In genomic region chr12:121786441-121786825, GRCh38 we compare ENCODE assay signal across 8 cellular contexts. TPM values are rescaled to one million over a fixed set of nuclear protein-coding genes. Genes with fewer than 3 reads are reported as not detected.
A peak's percentile ranks its signal among the peaks of the same experiment; 100 is the strongest.
DNase-seq lines count a peak whose midpoint lies in the region; ATAC-seq, FAIRE-seq and TF ChIP-seq lines count a peak whose summit lies in the region.

No MANE protein-coding gene starts in this region.

- no peak overlapping the region for H2BK120ac ChIP-seq in H1 (replicated peaks; ENCODE audit: low read depth, low read length)

- peak; percentile 86 for ATAC-seq in HCT116

- peaks cover 63 to 95% of the 10 kb centered on the region in 2 experiments for H3K4me1 ChIP-seq in HCT116 (ENCODE audit: control insufficient read depth in 1 of 2, insufficient read depth in 2 of 2, low read length in 2 of 2)
- peaks cover 0 to 6% (median 3%) of the 10 kb centered on the region in 4 experiments; a peak in 2 of 7 replicates for H3K4me1 ChIP-seq in H1 (replicated peaks in 1 of 4; ENCODE audit: control insufficient read depth in 3 of 4, insufficient read depth in 4 of 4, low read length in 3 of 4)
- peaks cover 0 to 12% (median 11%) of the 10 kb centered on the region in 4 donors for H3K4me1 ChIP-seq in sigmoid colon
- peaks cover 12% of the 10 kb centered on the region for H3K4me1 ChIP-seq in MM.1S (ENCODE audit: low read length)

- no peak overlapping the region for H3K18ac ChIP-seq in H1 (ENCODE audit: extremely low read depth, low read length)

- intact Hi-C loops in HCT116 (cut with micrococcal nuclease) (loop anchor here (1.0 to 2.0 kb wide), 2 partner anchors 8 to 102 kb away; partner anchors contain the start of gene PSMD9), sigmoid colon (cut with DNase I) (no loop called here)

- H4K20me1 ChIP-seq in HCT116 (ENCODE audit: insufficient read depth) (peaks cover 3% of the 10 kb centered on the region; the same call in 1 of the 2 replicates), H1 (replicated peaks in 1 of 2; ENCODE audit: control insufficient read depth in 1 of 2, insufficient read depth in 2 of 2, low read length in 2 of 2) (peaks cover 15 to 19% of the 10 kb centered on the region in 2 experiments), MM.1S (ENCODE audit: insufficient read depth, low read length) (no peaks in the 10 kb centered on the region)

- H3K9me2 ChIP-seq in HCT116 (ENCODE audit: insufficient read depth) (no peaks in the 10 kb centered on the region), MM.1S (replicated peaks; ENCODE audit: insufficient read depth, low read length) (no peaks in the 10 kb centered on the region)

- H3K4me2 ChIP-seq in HCT116 (ENCODE audit: low read length) (peak overlapping the region; percentile 63), H1 (ENCODE audit: insufficient read depth in 1 of 2, low read depth in 2 of 2, low read length in 2 of 2) (no peak overlapping the region), MM.1S (ENCODE audit: low read depth, low read length) (no peak overlapping the region)

- DNase-seq in HCT116 (ENCODE audit: low read depth, low spot score): peak; percentile 99
- peak in 3 of 5 experiments; percentile 36 to 79 (median 64) for DNase-seq in T-helper 2 cell
- no peak for DNase-seq in H1 (ENCODE audit: low read depth in 1 of 2, low spot score in 2 of 2)
- peak; percentile 77 for DNase-seq in sigmoid colon
- no peak for DNase-seq in MM.1S
- DNase-seq in NAMALWA (ENCODE audit: low spot score): no peak
- DNase-seq in NCI-H1048 (lab: John Stamatoyannopoulos, UW): no peak
- DNase-seq in GM13977 (ENCODE audit: low spot score): no peak

- no peak overlapping the region for H2BK20ac ChIP-seq in H1 (ENCODE audit: low read length)

- H3K4ac ChIP-seq in H1 (replicated peaks; ENCODE audit: insufficient read length, low read depth, low read length): no peak overlapping the region

- TF ChIP-seq RAD21 in HCT116 (IDR thresholded peaks at IDR 0.05; ENCODE audit: low read depth) (no peak), H1 (IDR thresholded peaks at IDR 0.05 in 1 of 2, conservative IDR thresholded peaks at IDR 0.05 in 1 of 2; ENCODE audit: low read depth in 2 of 2, low read length in 2 of 2) (no peak)

- H2BK12ac ChIP-seq in H1 (ENCODE audit: low read depth, low read length): no peak overlapping the region

- TF ChIP-seq EP300 in H1 (IDR thresholded peaks at IDR 0.05; ENCODE audit: borderline replicate concordance in 1 of 2, low read depth in 2 of 2, low read length in 2 of 2): no peak
- TF ChIP-seq EP300 in sigmoid colon (IDR thresholded peaks at IDR 0.05): no peak

- H3K27me3 ChIP-seq in HCT116 (ENCODE audit: insufficient read depth, low read length): no peaks in the 10 kb centered on the region
- no peaks in the 10 kb centered on the region for H3K27me3 ChIP-seq in H1 (replicated peaks in 1 of 4; ENCODE audit: control insufficient read depth in 3 of 4, extremely low read depth in 1 of 4, insufficient read depth in 3 of 4, low read length in 3 of 4)
- no peaks in the 10 kb centered on the region for H3K27me3 ChIP-seq in sigmoid colon
- H3K27me3 ChIP-seq in MM.1S (replicated peaks; ENCODE audit: insufficient read depth, low read length): no peaks in the 10 kb centered on the region

- 0 out of 2 replicates have a peak overlapping the region, but pooled peaks have one; percentile 61 for H2BK15ac ChIP-seq in H1 (ENCODE audit: low read length)

- no peaks in the 10 kb centered on the region; the same call in 1 of the 2 replicates for H3K79me1 ChIP-seq in H1 (ENCODE audit: low read depth, low read length)

- no peak for TF ChIP-seq CTCF in HCT116 (IDR thresholded peaks at IDR 0.05 in 2 of 3, conservative IDR thresholded peaks at IDR 0.05 in 1 of 3; ENCODE audit: borderline replicate concordance in 1 of 3, insufficient read depth in 1 of 3, low read depth in 2 of 3, low read length in 2 of 3)
- TF ChIP-seq CTCF in H1 (IDR thresholded peaks at IDR 0.05; ENCODE audit: control extremely low read depth in 1 of 3, insufficient read depth in 1 of 3, low read depth in 1 of 3, low read length in 3 of 3): no peak
- no peak for TF ChIP-seq CTCF in sigmoid colon (IDR thresholded peaks at IDR 0.05)
- TF ChIP-seq CTCF in MM.1S (IDR thresholded peaks at IDR 0.05; ENCODE audit: low read length): no peak
- no peak for TF ChIP-seq CTCF in GM13977 (IDR thresholded peaks at IDR 0.05; ENCODE audit: extremely low read depth, insufficient read depth, missing control alignments)

- H3K56ac ChIP-seq in H1 (replicated peaks; ENCODE audit: insufficient read length, low read depth, low read length): no peak overlapping the region

- H3K79me2 ChIP-seq in HCT116 (ENCODE audit: insufficient read depth, low read length) (peaks cover 83% of the 10 kb centered on the region), H1 (ENCODE audit: control insufficient read depth in 1 of 2, insufficient read depth in 2 of 2, low read length in 2 of 2) (no peaks in the 10 kb centered on the region), MM.1S (ENCODE audit: low read length) (no peaks in the 10 kb centered on the region)

- FAIRE-seq in H1 (lab: Jason Lieb, UNC): no peak

- H3F3A ChIP-seq in MM.1S (ENCODE audit: insufficient read depth, low read length): no peaks in the 10 kb centered on the region

- H2BK5ac ChIP-seq in H1 (ENCODE audit: low read depth, low read length): no peak overlapping the region

- WGBS in H1 (ENCODE audit: extremely low coverage in 1 of 2, insufficient coverage in 1 of 2, insufficient read length in 1 of 2, insufficient replicate concordance in 2 of 2, low coverage in 1 of 2, low lambda C conversion rate in 2 of 2, missing lambda C conversion rate in 1 of 2), 2 experiments: 89% methylated on average over 6 of the region's 6 CpGs; no CpG with 5 or more reads in 1 of the 2 experiments
- WGBS in sigmoid colon, 2 donors: 20 to 50% methylated on average over 6 of the region's 6 CpGs

- peak overlapping the region; percentile 98 for H3K27ac ChIP-seq in HCT116 (ENCODE audit: low read depth, low read length)
- H3K27ac ChIP-seq in H1 (ENCODE audit: low read depth, low read length): no peak overlapping the region
- H3K27ac ChIP-seq in sigmoid colon: peak overlapping the region in 1 of 4 donors; percentile 36
- no peak overlapping the region for H3K27ac ChIP-seq in MM.1S (ENCODE audit: low read length)

- BruUV-seq in HCT116 (replicated peaks; lab: Mats Ljungman, UMichigan): no TSS peak

- in situ Hi-C loops in GM13977 (cut with MboI; ENCODE audit: low pct_unique_long_range_greater_than_20kb, low sequenced_read_pairs, unreplicated experiment): no loop called here

- TF ChIP-seq POLR2A in HCT116 (IDR thresholded peaks at IDR 0.05; ENCODE audit: borderline replicate concordance, extremely low read depth, insufficient read depth, insufficient read length) (no peak), H1 (IDR thresholded peaks at IDR 0.05; ENCODE audit: control extremely low read depth in 1 of 2, low read depth in 2 of 2, low read length in 2 of 2) (no peak), sigmoid colon (IDR thresholded peaks at IDR 0.05) (no peak)

- peak overlapping the region in 1 of 2 experiments; percentile 37; a peak in 2 of 4 replicates for H3K4me3 ChIP-seq in HCT116 (replicated peaks in 1 of 2; ENCODE audit: low read depth in 1 of 2, low read length in 2 of 2)
- no peak overlapping the region for H3K4me3 ChIP-seq in H1 (ENCODE audit: extremely low read depth in 1 of 4, insufficient read depth in 2 of 4, low read depth in 3 of 4, low read length in 4 of 4)
- H3K4me3 ChIP-seq in sigmoid colon: no peak overlapping the region
- no peak overlapping the region for H3K4me3 ChIP-seq in MM.1S (ENCODE audit: low read length)

- H3K23ac ChIP-seq in H1 (ENCODE audit: insufficient read length): no peak overlapping the region

- CTCF ChIA-PET in HCT116 (lab: Charles Lee): interaction anchor here (2.5 to 3.8 kb wide), 3 partner anchors 9 to 102 kb away, joined by 9 to 44 read pairs (median 20); partner anchors contain the start of genes PSMD9 and RHOF
- CTCF ChIA-PET in H1 (lab: Charles Lee; ENCODE audit: partially characterized antibody): interaction anchor here (0.9 to 18.5 kb wide), 4 partner anchors 4 to 68 kb away, joined by 4 to 335 read pairs (median 176); partner anchors contain the start of gene RHOF

- H3K9ac ChIP-seq in HCT116 (ENCODE audit: low read length) (peak overlapping the region; percentile 48), H1 (replicated peaks in 1 of 4; ENCODE audit: extremely low read depth in 1 of 4, low read depth in 3 of 4, low read length in 3 of 4) (no peak overlapping the region), MM.1S (ENCODE audit: low read length) (no peak overlapping the region)

- no peak overlapping the region for H3K14ac ChIP-seq in H1 (ENCODE audit: insufficient read length)

- no peak overlapping the region for H4K91ac ChIP-seq in H1 (replicated peaks; ENCODE audit: insufficient read length, low read length)

- RAD21 ChIA-PET in HCT116 (lab: Charles Lee; ENCODE audit: low non-redundant PET in 1 of 2, low total read pairs in 2 of 2, uncharacterized antibody in 2 of 2, unreplicated experiment in 2 of 2): interaction anchor here in 1 of 2 experiments (2.5 kb wide), 1 partner anchor 7 kb away, joined by 11 read pairs; the partner anchor contains the start of gene RHOF

- H2AFZ ChIP-seq in HCT116 (ENCODE audit: low read depth, low read length, poor library complexity, severe bottlenecking): no peak overlapping the region
- H2AFZ ChIP-seq in H1 (ENCODE audit: low read length): no peak overlapping the region
- H2AFZ ChIP-seq in MM.1S (ENCODE audit: low read length): no peak overlapping the region

- H3K36me3 ChIP-seq in HCT116 (ENCODE audit: control insufficient read depth in 1 of 2, insufficient read depth in 2 of 2, low read length in 2 of 2) (peaks cover 3 to 12% of the 10 kb centered on the region in 2 experiments; a peak in 2 of 4 replicates), H1 (ENCODE audit: control insufficient read depth in 2 of 4, insufficient read depth in 4 of 4, low read length in 3 of 4) (no peaks in the 10 kb centered on the region), sigmoid colon (no peaks in the 10 kb centered on the region), MM.1S (replicated peaks; ENCODE audit: insufficient read depth, low read length) (no peaks in the 10 kb centered on the region)

- H2AK5ac ChIP-seq in H1 (ENCODE audit: low read depth, low read length): 0 out of 2 replicates have a peak overlapping the region, but pooled peaks have one; percentile 39

- H3K23me2 ChIP-seq in H1 (ENCODE audit: low read depth, low read length): no peaks in the 10 kb centered on the region

- no peak overlapping the region for H4K5ac ChIP-seq in H1 (ENCODE audit: insufficient read length, low read depth, low read length)

- POLR2A ChIA-PET in HCT116 (lab: Charles Lee): interaction anchor here (0.6 to 6.9 kb wide), 3 partner anchors 8 to 106 kb away, joined by 3 to 33 read pairs (median 5); partner anchors contain the start of gene RHOF
- POLR2A ChIA-PET in H1 (lab: Charles Lee; ENCODE audit: partially characterized antibody): interaction anchor here (1.1 to 34.9 kb wide), 3 partner anchors 1 to 74 kb away, joined by 3 to 958 read pairs (median 958); partner anchors contain the start of genes RHOF, SETD1B and TMEM120B

- no peak overlapping the region for H4K8ac ChIP-seq in H1 (ENCODE audit: extremely low read depth, insufficient read depth, low read length)

- no peaks in the 10 kb centered on the region for H3K9me3 ChIP-seq in HCT116 (ENCODE audit: control insufficient read depth in 1 of 2, insufficient read depth in 1 of 2, low read depth in 1 of 2, low read length in 2 of 2)
- H3K9me3 ChIP-seq in H1 (ENCODE audit: insufficient read depth in 2 of 2, low read depth in 1 of 2, low read length in 1 of 2): no peaks in the 10 kb centered on the region
- H3K9me3 ChIP-seq in sigmoid colon: no peaks in the 10 kb centered on the region
- no peaks in the 10 kb centered on the region for H3K9me3 ChIP-seq in MM.1S (replicated peaks; ENCODE audit: insufficient read depth, low read length)

RNA-seq across cellular contexts. Expression of gene RHOF, which starts 7.1 kb away (rescaled TPM):
- 116 TPM for total RNA-seq in HCT116 (2021; ENCODE audit: unreplicated experiment)
- 93.4 and 134 TPM in 2 replicates for polyA plus RNA-seq in HCT116 (2012)
- 31.0 and 31.9 TPM in 2 replicates for total RNA-seq in H1 (2021; fragmentation: NEBNext Ultra II Directional; extraction: Animal tissue kit (Norgen Biotek cat#: 25700))
- 23.8 and 33.2 TPM in 2 replicates for polyA plus RNA-seq in H1 (2011; rRNA removed)
- 24.2 TPM for polyA plus RNA-seq in H1 (2011; cell fraction: cytosol; rRNA removed)
- 46.5 TPM for polyA plus RNA-seq in H1 (2011; cell fraction: nucleus; rRNA removed)
- 13.3 to 22.8 TPM (median 17.1 TPM) in 4 replicates for polyA plus RNA-seq in H1 (2012, experiment 1 of 2)
- 10.2 TPM for polyA plus RNA-seq in H1 (2012, experiment 2 of 2)
- polyA plus RNA-seq in H1 (2013, experiment 1 of 2): 16.3 TPM
- polyA plus RNA-seq in H1 (2013, experiment 2 of 2): 14.9 TPM
- 15.0 and 16.7 TPM in 2 replicates for polyA minus RNA-seq in H1 (2011; rRNA and poly(A)+ RNA removed)
- 27.1 TPM for polyA minus RNA-seq in H1 (2011; cell fraction: cytosol; rRNA and poly(A)+ RNA removed)
- 45.4 TPM for polyA minus RNA-seq in H1 (2011; cell fraction: nucleus; rRNA and poly(A)+ RNA removed)
- total RNA-seq in sigmoid colon: 10 to 100 TPM in 1 of 4 donors, 1 to 10 TPM in 3; 7.6 to 15.0 (median 8.1) TPM
- polyA plus RNA-seq in sigmoid colon: 100 to 1,000 TPM in 1 of 3 donors, 10 to 100 TPM in 2; 35.4 to 132 (median 48.9) TPM

RNA-seq across cellular contexts. Expression of gene SETD1B, which starts 17.4 kb away (rescaled TPM):
- total RNA-seq in HCT116 (2021; ENCODE audit: unreplicated experiment): 17.5 TPM
- 6.6 and 7.3 TPM in 2 replicates for polyA plus RNA-seq in HCT116 (2012)
- total RNA-seq in H1 (2021; fragmentation: NEBNext Ultra II Directional; extraction: Animal tissue kit (Norgen Biotek cat#: 25700)): 17.7 and 17.8 TPM in 2 replicates
- 1.3 and 2.3 TPM in 2 replicates for polyA plus RNA-seq in H1 (2011; rRNA removed)
- polyA plus RNA-seq in H1 (2011; cell fraction: cytosol; rRNA removed): 1.2 TPM
- polyA plus RNA-seq in H1 (2011; cell fraction: nucleus; rRNA removed): 4.1 TPM
- 6.5 to 10.1 TPM (median 8.7 TPM) in 4 replicates for polyA plus RNA-seq in H1 (2012, experiment 1 of 2)
- polyA plus RNA-seq in H1 (2012, experiment 2 of 2): 4.9 TPM
- polyA plus RNA-seq in H1 (2013, experiment 1 of 2): 6.6 TPM
- polyA plus RNA-seq in H1 (2013, experiment 2 of 2): 5.8 TPM
- 1.5 and 2.3 TPM in 2 replicates for polyA minus RNA-seq in H1 (2011; rRNA and poly(A)+ RNA removed)
- polyA minus RNA-seq in H1 (2011; cell fraction: cytosol; rRNA and poly(A)+ RNA removed): 5.3 TPM
- 4.7 TPM for polyA minus RNA-seq in H1 (2011; cell fraction: nucleus; rRNA and poly(A)+ RNA removed)
- 10 to 100 TPM in 2 of 4 donors, 1 to 10 TPM in 2; 7.6 to 16.9 (median 11.4) TPM for total RNA-seq in sigmoid colon
- 10 to 100 TPM in 1 of 3 donors, 1 to 10 TPM in 2; 2.4 to 16.0 (median 3.0) TPM for polyA plus RNA-seq in sigmoid colon

Comparison
In these comparisons a context has a peak if more than half of its experiments do, and no peak if none do; other contexts are left out.
1. DNase-seq: peak in HCT116 (single experiment), T-helper 2 cell (3 of 5) and sigmoid colon (single experiment); none in H1 (0 of 2), MM.1S (single experiment), NAMALWA (single experiment), NCI-H1048 (single experiment) and GM13977 (single experiment).
2. Of the 16 proteins assayed by ChIP-seq in both H1 and HCT116: peak only in H1: CEBPB; only in HCT116: POLR2AphosphoS5; in both: none; in neither: 14.